1 cellular context compared by ENCODE assay signal in the genomic region with DNA sequence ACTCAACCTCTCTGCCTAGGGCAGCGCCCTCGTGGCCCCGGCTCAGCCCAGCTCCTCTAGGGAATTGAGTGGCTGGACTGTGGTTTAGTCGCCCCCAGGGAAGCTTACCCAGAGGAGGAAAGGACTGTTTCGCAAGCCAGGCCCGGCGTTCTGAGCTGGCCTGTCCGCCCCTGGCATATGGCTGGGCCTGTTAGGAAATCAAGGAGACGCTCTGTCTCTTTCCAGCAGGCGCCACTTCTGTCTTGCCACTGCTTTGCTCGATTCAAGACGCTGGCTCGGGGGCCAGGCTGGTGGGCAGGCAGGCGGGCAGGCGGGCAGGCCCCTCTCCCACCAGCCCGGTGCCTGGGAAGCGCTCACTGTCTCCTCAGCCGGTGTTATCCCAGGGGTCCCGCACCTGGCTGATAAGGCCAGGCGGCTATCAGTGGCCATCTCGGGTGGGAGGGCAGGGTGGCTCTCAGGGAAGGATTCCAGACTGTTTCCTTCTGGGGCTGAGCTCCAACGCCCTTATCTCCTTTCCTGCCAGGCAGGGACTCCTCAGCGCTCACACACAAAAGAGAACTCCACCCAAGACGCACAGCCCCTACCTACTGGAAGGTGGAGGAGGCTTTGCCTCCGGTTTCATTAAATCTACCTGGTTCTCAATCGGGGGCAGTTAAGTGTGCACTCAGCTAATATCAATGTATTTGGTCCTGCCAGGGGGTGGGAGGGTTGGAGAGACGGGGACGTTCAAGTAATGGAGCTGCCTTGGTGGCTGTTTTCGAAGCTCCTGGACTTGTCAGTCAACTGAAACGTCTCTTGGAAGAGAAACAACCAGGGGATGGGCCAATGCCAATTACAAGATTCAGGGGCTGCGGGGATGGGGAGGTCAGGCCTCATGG.
TF ChIP-seq lines count a peak whose summit lies in the region.

No MANE protein-coding gene starts in this region.

TF ChIP-seq in K562, 482 proteins besides CTCF, POLR2A, EP300 and RAD21 (continued from another document):
- TF ChIP-seq, protein P1, sequence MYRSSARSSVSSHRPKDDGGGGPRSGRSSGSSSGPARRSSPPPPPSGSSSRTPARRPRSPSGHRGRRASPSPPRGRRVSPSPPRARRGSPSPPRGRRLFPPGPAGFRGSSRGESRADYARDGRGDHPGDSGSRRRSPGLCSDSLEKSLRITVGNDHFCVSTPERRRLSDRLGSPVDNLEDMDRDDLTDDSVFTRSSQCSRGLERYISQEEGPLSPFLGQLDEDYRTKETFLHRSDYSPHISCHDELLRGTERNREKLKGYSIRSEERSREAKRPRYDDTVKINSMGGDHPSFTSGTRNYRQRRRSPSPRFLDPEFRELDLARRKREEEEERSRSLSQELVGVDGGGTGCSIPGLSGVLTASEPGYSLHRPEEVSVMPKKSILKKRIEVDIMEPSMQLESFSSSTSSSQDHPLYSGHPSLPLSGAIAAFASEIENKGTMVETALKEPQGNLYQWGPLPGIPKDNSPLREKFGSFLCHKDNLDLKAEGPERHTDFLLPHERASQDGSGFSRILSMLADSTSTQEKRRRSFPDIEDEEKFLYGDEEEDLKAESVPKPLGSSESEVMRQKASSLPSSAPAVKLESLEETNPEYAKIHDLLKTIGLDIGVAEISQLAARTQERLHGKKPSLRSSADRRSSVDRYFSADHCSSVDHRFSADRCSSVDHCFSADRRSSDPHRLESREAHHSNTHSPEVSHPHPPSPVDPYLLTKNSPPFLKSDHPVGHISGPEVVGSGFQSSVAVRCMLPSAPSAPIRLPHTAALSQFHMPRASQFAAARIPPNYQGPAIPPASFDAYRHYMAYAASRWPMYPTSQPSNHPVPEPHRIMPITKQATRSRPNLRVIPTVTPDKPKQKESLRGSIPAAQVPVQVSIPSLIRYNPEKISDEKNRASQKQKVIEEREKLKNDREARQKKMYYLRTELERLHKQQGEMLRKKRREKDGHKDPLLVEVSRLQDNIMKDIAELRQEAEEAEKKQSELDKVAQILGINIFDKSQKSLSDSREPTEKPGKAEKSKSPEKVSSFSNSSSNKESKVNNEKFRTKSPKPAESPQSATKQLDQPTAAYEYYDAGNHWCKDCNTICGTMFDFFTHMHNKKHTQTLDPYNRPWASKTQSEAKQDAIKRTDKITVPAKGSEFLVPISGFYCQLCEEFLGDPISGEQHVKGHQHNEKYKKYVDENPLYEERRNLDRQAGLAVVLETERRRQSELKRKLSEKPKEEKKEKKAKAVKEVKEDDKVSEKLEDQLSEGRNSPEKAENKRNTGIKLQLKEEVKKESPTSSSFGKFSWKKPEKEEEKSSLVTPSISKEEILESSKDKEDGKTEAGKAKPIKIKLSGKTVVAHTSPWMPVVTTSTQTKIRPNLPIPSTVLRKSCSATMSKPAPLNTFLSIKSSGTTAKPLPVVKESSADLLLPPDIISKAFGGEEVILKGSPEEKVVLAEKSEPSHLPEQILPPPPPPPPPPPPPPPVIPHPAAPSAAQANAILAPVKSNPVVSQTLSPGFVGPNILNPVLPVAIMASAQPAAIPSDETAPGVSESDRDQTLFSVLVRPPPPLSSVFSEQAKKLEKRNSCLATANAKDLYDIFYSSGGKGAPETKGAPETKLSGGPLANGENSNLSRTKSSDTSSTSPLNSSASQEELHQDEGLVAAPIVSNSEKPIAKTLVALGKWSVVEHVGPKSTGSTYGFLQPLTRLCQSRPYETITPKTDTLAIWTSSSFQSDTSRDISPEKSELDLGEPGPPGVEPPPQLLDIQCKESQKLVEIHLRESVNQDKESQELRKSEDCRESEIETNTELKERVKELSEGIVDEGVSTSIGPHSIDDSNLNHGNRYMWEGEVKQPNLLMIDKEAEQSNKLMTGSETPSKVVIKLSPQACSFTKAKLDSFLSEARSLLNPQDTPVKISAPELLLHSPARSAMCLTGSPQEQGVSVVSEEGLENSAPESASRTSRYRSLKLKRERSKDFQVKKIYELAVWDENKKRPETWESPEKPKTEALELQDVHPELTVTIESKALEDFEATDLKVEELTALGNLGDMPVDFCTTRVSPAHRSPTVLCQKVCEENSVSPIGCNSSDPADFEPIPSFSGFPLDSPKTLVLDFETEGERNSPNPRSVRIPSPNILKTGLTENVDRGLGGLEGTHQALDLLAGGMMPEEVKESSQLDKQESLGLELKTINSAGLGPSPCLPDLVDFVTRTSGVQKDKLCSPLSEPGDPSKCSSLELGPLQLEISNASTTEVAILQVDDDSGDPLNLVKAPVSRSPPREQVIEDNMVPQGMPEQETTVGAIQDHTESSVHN (IDR thresholded peaks at IDR 0.05; ENCODE audit: borderline replicate concordance in 1 of 2, low read depth in 1 of 2) = no peak
- TF ChIP-seq, protein P2, sequence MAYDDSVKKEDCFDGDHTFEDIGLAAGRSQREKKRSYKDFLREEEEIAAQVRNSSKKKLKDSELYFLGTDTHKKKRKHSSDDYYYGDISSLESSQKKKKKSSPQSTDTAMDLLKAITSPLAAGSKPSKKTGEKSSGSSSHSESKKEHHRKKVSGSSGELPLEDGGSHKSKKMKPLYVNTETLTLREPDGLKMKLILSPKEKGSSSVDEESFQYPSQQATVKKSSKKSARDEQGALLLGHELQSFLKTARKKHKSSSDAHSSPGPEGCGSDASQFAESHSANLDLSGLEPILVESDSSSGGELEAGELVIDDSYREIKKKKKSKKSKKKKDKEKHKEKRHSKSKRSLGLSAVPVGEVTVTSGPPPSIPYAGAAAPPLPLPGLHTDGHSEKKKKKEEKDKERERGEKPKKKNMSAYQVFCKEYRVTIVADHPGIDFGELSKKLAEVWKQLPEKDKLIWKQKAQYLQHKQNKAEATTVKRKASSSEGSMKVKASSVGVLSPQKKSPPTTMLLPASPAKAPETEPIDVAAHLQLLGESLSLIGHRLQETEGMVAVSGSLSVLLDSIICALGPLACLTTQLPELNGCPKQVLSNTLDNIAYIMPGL (CRISPR knock-in tag; IDR thresholded peaks at IDR 0.05) = no peak
- no peak for TF ChIP-seq MTF1 (CRISPR knock-in tag; IDR thresholded peaks at IDR 0.05; ENCODE audit: borderline replicate concordance)
- TF ChIP-seq ESRRA (IDR thresholded peaks at IDR 0.05; ENCODE audit: borderline replicate concordance, low read depth) = no peak
- no peak for TF ChIP-seq CXXC5 (CRISPR knock-in tag; IDR thresholded peaks at IDR 0.05)
- 0 out of 2 replicates have a peak, but pooled peaks have one; percentile 23 for TF ChIP-seq CBFA2T3 (IDR thresholded peaks at IDR 0.05)
- no peak for TF ChIP-seq SAFB (IDR thresholded peaks at IDR 0.05; ENCODE audit: borderline replicate concordance, low read depth, low read length)
- TF ChIP-seq, protein P3, sequence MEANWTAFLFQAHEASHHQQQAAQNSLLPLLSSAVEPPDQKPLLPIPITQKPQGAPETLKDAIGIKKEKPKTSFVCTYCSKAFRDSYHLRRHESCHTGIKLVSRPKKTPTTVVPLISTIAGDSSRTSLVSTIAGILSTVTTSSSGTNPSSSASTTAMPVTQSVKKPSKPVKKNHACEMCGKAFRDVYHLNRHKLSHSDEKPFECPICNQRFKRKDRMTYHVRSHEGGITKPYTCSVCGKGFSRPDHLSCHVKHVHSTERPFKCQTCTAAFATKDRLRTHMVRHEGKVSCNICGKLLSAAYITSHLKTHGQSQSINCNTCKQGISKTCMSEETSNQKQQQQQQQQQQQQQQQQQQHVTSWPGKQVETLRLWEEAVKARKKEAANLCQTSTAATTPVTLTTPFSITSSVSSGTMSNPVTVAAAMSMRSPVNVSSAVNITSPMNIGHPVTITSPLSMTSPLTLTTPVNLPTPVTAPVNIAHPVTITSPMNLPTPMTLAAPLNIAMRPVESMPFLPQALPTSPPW (CRISPR knock-in tag; IDR thresholded peaks at IDR 0.05) = 0 out of 2 replicates have a peak, but pooled peaks have one; percentile 27
- TF ChIP-seq KAT7 (CRISPR knock-in tag; IDR thresholded peaks at IDR 0.05; ENCODE audit: borderline replicate concordance) = no peak
- no peak for TF ChIP-seq ZNF431 (CRISPR knock-in tag; IDR thresholded peaks at IDR 0.05)
- TF ChIP-seq CC2D1A (IDR thresholded peaks at IDR 0.05) = no peak
